Comparison of ENCODE assay signal across 16 cellular contexts in the genomic region with DNA sequence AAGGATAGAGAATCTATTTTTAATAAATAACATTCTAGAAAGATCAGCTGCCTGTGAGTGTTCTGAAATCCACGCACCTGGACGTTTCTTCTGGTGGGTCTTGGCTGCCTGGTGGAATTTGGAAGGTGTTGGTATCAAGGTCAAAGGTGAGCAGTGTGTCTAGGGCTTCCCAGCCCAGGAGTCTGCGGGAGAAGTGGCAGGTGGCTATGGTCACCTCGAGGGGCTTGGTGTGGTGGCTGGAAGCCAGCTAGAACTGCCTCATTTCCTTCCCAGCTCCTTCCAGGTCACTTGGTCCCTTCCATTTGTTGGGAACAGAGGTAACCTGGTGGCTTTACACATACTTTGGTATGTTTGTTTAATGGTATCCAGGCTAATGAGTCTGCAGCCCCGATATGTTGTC. TPM values are rescaled to one million over a fixed set of nuclear protein-coding genes. Genes with fewer than 3 reads are reported as not detected.
A peak's percentile ranks its signal among the peaks of the same experiment; 100 is the strongest.
DNase-seq lines count a peak whose midpoint lies in the region; ATAC-seq and TF ChIP-seq lines count a peak whose summit lies in the region.
"Had no signal": no experiment of that assay in that cellular context is flagged by ENCODE, and none has a peak within 500 bp of the region (broad histone marks: within the 10 kb centered on the region; RNA-seq: fewer than 3 reads in every experiment).

No MANE protein-coding gene starts in this region.

- POLR2A ChIA-PET in activated B cell treated with CpG ODN at 0.5 μM for 24 hours (lab: Charles Lee): no interaction called here

- intact Hi-C loops in activated naive CD4-positive, alpha-beta T cell treated with anti-CD3 and anti-CD28 coated beads for 36 hours (cut with micrococcal nuclease): no loop called here
- intact Hi-C loops in activated B cell treated with CpG ODN at 0.5 μM for 24 hours (cut with micrococcal nuclease): loop anchor here (2.0 kb wide), 1 partner anchor 150 kb away; no protein-coding TSS in a partner anchor

- peaks cover 42% of the 10 kb centered on the region for H3K36me3 Mint-ChIP-seq in activated naive CD4-positive, alpha-beta T cell treated with anti-CD3 and anti-CD28 coated beads, Interleukin-2, amount 10 ng/mL, durations not matched to agents 7 days and 5 days
- peaks cover 43% of the 10 kb centered on the region for H3K36me3 Mint-ChIP-seq in activated naive CD4-positive, alpha-beta T cell treated with anti-CD3 and anti-CD28 coated beads for 36 hours (ENCODE audit: low read depth)
- H3K36me3 Mint-ChIP-seq in activated B cell treated with CpG ODN at 0.5 μM for 24 hours (ENCODE audit: low read depth): peaks cover 93% of the 10 kb centered on the region
- peaks cover 28 to 29% of the 10 kb centered on the region in 2 donors for H3K36me3 Mint-ChIP-seq in naive B cell

- DNase-seq in activated naive CD4-positive, alpha-beta T cell treated with anti-CD3 and anti-CD28 coated beads, Interleukin-2, amount 10 ng/mL, durations not matched to agents 7 days and 5 days: no peak
- DNase-seq in activated naive CD4-positive, alpha-beta T cell treated with anti-CD3 and anti-CD28 coated beads for 36 hours: no peak
- DNase-seq in activated B cell treated with CpG ODN at 0.5 μM for 24 hours (no peak), naive B cell (no peak), CD1c-positive myeloid dendritic cell (ENCODE audit: extremely low spot score) (no peak), GM19240 (ENCODE audit: insufficient read length, low spot score) (no peak)
- DNase-seq: CD8-positive, alpha-beta memory T cell; KG1; NCI-H1436; NCI-H1930; NCI-H345; NCI-H524 treated with DMSO at 0.1 percent for 48 hours; SJCRH30 had no signal

- CTCF ChIA-PET in activated naive CD4-positive, alpha-beta T cell treated with anti-CD3 and anti-CD28 coated beads, Interleukin-2, amount 10 ng/mL, durations not matched to agents 7 days and 5 days (lab: Charles Lee): interaction anchor here (0.6 kb wide), 1 partner anchor 347 kb away, joined by 3 read pairs; no protein-coding TSS in a partner anchor
- CTCF ChIA-PET in activated naive CD4-positive, alpha-beta T cell treated with anti-CD3 and anti-CD28 coated beads for 36 hours (lab: Charles Lee): no interaction called here
- CTCF ChIA-PET in activated B cell treated with CpG ODN at 0.5 μM for 24 hours (lab: Charles Lee): no interaction called here

- H3K4me1 Mint-ChIP-seq in activated naive CD4-positive, alpha-beta T cell treated with anti-CD3 and anti-CD28 coated beads, Interleukin-2, amount 10 ng/mL, durations not matched to agents 7 days and 5 days: no peaks in the 10 kb centered on the region
- H3K4me1 Mint-ChIP-seq in activated naive CD4-positive, alpha-beta T cell treated with anti-CD3 and anti-CD28 coated beads for 36 hours (ENCODE audit: low read depth): no peaks in the 10 kb centered on the region
- H3K4me1 Mint-ChIP-seq in activated B cell treated with CpG ODN at 0.5 μM for 24 hours (peaks cover 21% of the 10 kb centered on the region), naive B cell (peaks cover 0 to 23% (median 18%) of the 10 kb centered on the region in 3 donors)
- H3K4me1 Mint-ChIP-seq: CD8-positive, alpha-beta memory T cell had no signal

- no peak for TF ChIP-seq CTCF in activated B cell treated with CpG ODN at 0.5 μM for 24 hours (IDR thresholded peaks at IDR 0.05)

- no peak overlapping the region for H3K4me3 Mint-ChIP-seq in activated naive CD4-positive, alpha-beta T cell treated with anti-CD3 and anti-CD28 coated beads, Interleukin-2, amount 10 ng/mL, durations not matched to agents 7 days and 5 days
- no peak overlapping the region for H3K4me3 Mint-ChIP-seq in activated naive CD4-positive, alpha-beta T cell treated with anti-CD3 and anti-CD28 coated beads for 36 hours
- H3K4me3 Mint-ChIP-seq in activated B cell treated with CpG ODN at 0.5 μM for 24 hours (no peak overlapping the region), naive B cell (peak overlapping the region in 1 of 8 donors; percentile 33)
- H3K4me3 Mint-ChIP-seq: CD8-positive, alpha-beta memory T cell had no signal

- ATAC-seq in activated B cell treated with CpG ODN at 0.5 μM for 24 hours (ENCODE audit: low read depth) (no peak), naive B cell (ENCODE audit: low read depth in 2 of 2) (no peak)
- no peak for ATAC-seq in activated CD4-positive, CD25-positive, alpha-beta regulatory T cell treated with anti-CD3 and anti-CD28 coated beads, Interleukin-2, amount 50 U/mL, for 24 hours
- ATAC-seq: HepG2, Panc1 had no signal

- H3K27ac Mint-ChIP-seq in activated naive CD4-positive, alpha-beta T cell treated with anti-CD3 and anti-CD28 coated beads, Interleukin-2, amount 10 ng/mL, durations not matched to agents 7 days and 5 days: peak overlapping the region; percentile 7
- no peak overlapping the region for H3K27ac Mint-ChIP-seq in activated naive CD4-positive, alpha-beta T cell treated with anti-CD3 and anti-CD28 coated beads for 36 hours
- peak overlapping the region; percentile 47 for H3K27ac Mint-ChIP-seq in activated B cell treated with CpG ODN at 0.5 μM for 24 hours
- H3K27ac Mint-ChIP-seq in naive B cell: peak overlapping the region in 4 of 6 donors; percentile 59 to 86 (median 80)
- H3K27ac Mint-ChIP-seq: CD8-positive, alpha-beta memory T cell had no signal

- H3K9me3 Mint-ChIP-seq in activated naive CD4-positive, alpha-beta T cell treated with anti-CD3 and anti-CD28 coated beads, Interleukin-2, amount 10 ng/mL, durations not matched to agents 7 days and 5 days: no peaks in the 10 kb centered on the region
- H3K9me3 Mint-ChIP-seq in activated naive CD4-positive, alpha-beta T cell treated with anti-CD3 and anti-CD28 coated beads for 36 hours: no peaks in the 10 kb centered on the region
- H3K9me3 Mint-ChIP-seq in activated B cell treated with CpG ODN at 0.5 μM for 24 hours (no peaks in the 10 kb centered on the region), naive B cell (no peaks in the 10 kb centered on the region)
- H3K9me3 Mint-ChIP-seq: CD8-positive, alpha-beta memory T cell had no signal

- no peaks in the 10 kb centered on the region for H3K27me3 Mint-ChIP-seq in activated naive CD4-positive, alpha-beta T cell treated with anti-CD3 and anti-CD28 coated beads, Interleukin-2, amount 10 ng/mL, durations not matched to agents 7 days and 5 days
- H3K27me3 Mint-ChIP-seq in activated naive CD4-positive, alpha-beta T cell treated with anti-CD3 and anti-CD28 coated beads for 36 hours (ENCODE audit: low read depth): no peaks in the 10 kb centered on the region
- no peaks in the 10 kb centered on the region for H3K27me3 Mint-ChIP-seq in activated B cell treated with CpG ODN at 0.5 μM for 24 hours
- no peaks in the 10 kb centered on the region for H3K27me3 Mint-ChIP-seq in naive B cell
- H3K27me3 Mint-ChIP-seq: CD8-positive, alpha-beta memory T cell had no signal

RNA-seq across cellular contexts. Expression of a gene that starts 41.4 kb away (rescaled TPM):
- 10 to 100 TPM; 91.0 to 93.3 TPM for total RNA-seq in activated naive CD4-positive, alpha-beta T cell treated with anti-CD3 and anti-CD28 coated beads for 36 hours
- 107 and 120 TPM in 2 replicates for total RNA-seq in activated B cell treated with CpG ODN at 0.5 μM for 24 hours
- 10 to 100 TPM; 12.1 to 43.8 (median 33.8) TPM for polyA plus RNA-seq in naive B cell (ENCODE audit: low read depth in 6 of 6)
